Comparison of ENCODE assay signal across 33 cellular contexts in genomic region chr6:90654166-90654565, GRCh38.
"Had no signal": no experiment of that assay in that cellular context is flagged by ENCODE, and none has a peak within 500 bp of the region (broad histone marks: within the 10 kb centered on the region; RNA-seq: fewer than 3 reads in every experiment).

No MANE protein-coding gene starts in this region.

- DNase-seq: activated CD4-positive, alpha-beta memory T cell treated with anti-CD3 and anti-CD28 coated beads, Interleukin-2, amount 10 ng/mL, durations not matched to agents 7 days and 5 days; activated CD4-positive, alpha-beta T cell treated with anti-CD3 and anti-CD28 coated beads for 1 hour; activated CD4-positive, alpha-beta T cell treated with anti-CD3 and anti-CD28 coated beads for 48 hours; activated CD4-positive, CD25-positive, alpha-beta regulatory T cell; activated CD8-positive, alpha-beta memory T cell treated with anti-CD3 and anti-CD28 coated beads for 24 hours; activated CD8-positive, alpha-beta memory T cell treated with anti-CD3 and anti-CD28 coated beads, Interleukin-2, amount 10 ng/mL, durations not matched to agents 7 days and 5 days; activated CD8-positive, alpha-beta memory T cell treated with anti-CD3 and anti-CD28 coated beads, Interleukin-2, amount 50 U/mL, for 48 hours; activated effector memory CD4-positive, alpha-beta T cell treated with Interleukin-2 at 50 U/mL for 16 hours; activated naive CD4-positive, alpha-beta T cell treated with anti-CD3 and anti-CD28 coated beads, Interleukin-2, amount 10 ng/mL, durations not matched to agents 7 days and 5 days; activated T-cell treated with anti-CD3 and anti-CD28 coated beads, Interleukin-2, amount 50 U/mL, for 48 hours; amniotic stem cell; aorta; brain microvascular endothelial cell; central memory CD4-positive, alpha-beta T cell; NCI-H1092 treated with DMSO at 0.1 percent for 48 hours; NCI-H146; NCI-H187; NCI-H2081; NCI-H2171 treated with DMSO at 0.1 percent for 48 hours; NCI-H2227 treated with DMSO at 0.1 percent for 48 hours; NCI-H446 treated with DMSO at 0.1 percent for 48 hours; NCI-H524; NCI-H69; NCI-H82; PC-9; SIG-M5; SW 1271; T1000; WERI-Rb-1 had no signal

- H3K4me3 ChIP-seq: PC-9 had no signal

- H3K9me3 Mint-ChIP-seq: activated CD4-positive, alpha-beta memory T cell treated with anti-CD3 and anti-CD28 coated beads, Interleukin-2, amount 10 ng/mL, durations not matched to agents 7 days and 5 days; activated naive CD4-positive, alpha-beta T cell treated with anti-CD3 and anti-CD28 coated beads, Interleukin-2, amount 10 ng/mL, durations not matched to agents 7 days and 5 days had no signal

- ATAC-seq: activated CD8-positive, alpha-beta memory T cell treated with anti-CD3 and anti-CD28 coated beads, Interleukin-2, amount 10 ng/mL, durations not matched to agents 7 days and 5 days; Right ventricle myocardium inferior had no signal

- H2AFZ ChIP-seq: PC-9 had no signal

- H3K27ac Mint-ChIP-seq: activated CD4-positive, alpha-beta memory T cell treated with anti-CD3 and anti-CD28 coated beads, Interleukin-2, amount 10 ng/mL, durations not matched to agents 7 days and 5 days; activated CD8-positive, alpha-beta memory T cell treated with anti-CD3 and anti-CD28 coated beads, Interleukin-2, amount 10 ng/mL, durations not matched to agents 7 days and 5 days; activated naive CD4-positive, alpha-beta T cell treated with anti-CD3 and anti-CD28 coated beads, Interleukin-2, amount 10 ng/mL, durations not matched to agents 7 days and 5 days; activated naive CD8-positive, alpha-beta T cell had no signal

- H3K4me1 Mint-ChIP-seq: activated CD4-positive, alpha-beta memory T cell treated with anti-CD3 and anti-CD28 coated beads, Interleukin-2, amount 10 ng/mL, durations not matched to agents 7 days and 5 days; activated CD8-positive, alpha-beta memory T cell treated with anti-CD3 and anti-CD28 coated beads, Interleukin-2, amount 10 ng/mL, durations not matched to agents 7 days and 5 days; activated naive CD4-positive, alpha-beta T cell treated with anti-CD3 and anti-CD28 coated beads, Interleukin-2, amount 10 ng/mL, durations not matched to agents 7 days and 5 days had no signal

- H3K27ac ChIP-seq: brain microvascular endothelial cell, KMS-11, PC-9, RWPE1, WERI-Rb-1 had no signal

- H3K36me3 Mint-ChIP-seq: activated CD8-positive, alpha-beta memory T cell treated with anti-CD3 and anti-CD28 coated beads, Interleukin-2, amount 10 ng/mL, durations not matched to agents 7 days and 5 days; activated naive CD4-positive, alpha-beta T cell treated with anti-CD3 and anti-CD28 coated beads, Interleukin-2, amount 10 ng/mL, durations not matched to agents 7 days and 5 days; activated naive CD8-positive, alpha-beta T cell had no signal

- H3K36me3 ChIP-seq: brain microvascular endothelial cell, WERI-Rb-1 had no signal

- H3K4me2 ChIP-seq: KMS-11, PC-9 had no signal

- H3K9ac ChIP-seq: KMS-11 had no signal

- H3K4me3 Mint-ChIP-seq: activated CD4-positive, alpha-beta memory T cell treated with anti-CD3 and anti-CD28 coated beads, Interleukin-2, amount 10 ng/mL, durations not matched to agents 7 days and 5 days; activated CD8-positive, alpha-beta memory T cell treated with anti-CD3 and anti-CD28 coated beads, Interleukin-2, amount 10 ng/mL, durations not matched to agents 7 days and 5 days; activated naive CD4-positive, alpha-beta T cell treated with anti-CD3 and anti-CD28 coated beads, Interleukin-2, amount 10 ng/mL, durations not matched to agents 7 days and 5 days; activated naive CD8-positive, alpha-beta T cell had no signal

- H3K27me3 ChIP-seq: brain microvascular endothelial cell had no signal
